ENCODE assay signal across 8 cellular contexts in the genomic region with DNA sequence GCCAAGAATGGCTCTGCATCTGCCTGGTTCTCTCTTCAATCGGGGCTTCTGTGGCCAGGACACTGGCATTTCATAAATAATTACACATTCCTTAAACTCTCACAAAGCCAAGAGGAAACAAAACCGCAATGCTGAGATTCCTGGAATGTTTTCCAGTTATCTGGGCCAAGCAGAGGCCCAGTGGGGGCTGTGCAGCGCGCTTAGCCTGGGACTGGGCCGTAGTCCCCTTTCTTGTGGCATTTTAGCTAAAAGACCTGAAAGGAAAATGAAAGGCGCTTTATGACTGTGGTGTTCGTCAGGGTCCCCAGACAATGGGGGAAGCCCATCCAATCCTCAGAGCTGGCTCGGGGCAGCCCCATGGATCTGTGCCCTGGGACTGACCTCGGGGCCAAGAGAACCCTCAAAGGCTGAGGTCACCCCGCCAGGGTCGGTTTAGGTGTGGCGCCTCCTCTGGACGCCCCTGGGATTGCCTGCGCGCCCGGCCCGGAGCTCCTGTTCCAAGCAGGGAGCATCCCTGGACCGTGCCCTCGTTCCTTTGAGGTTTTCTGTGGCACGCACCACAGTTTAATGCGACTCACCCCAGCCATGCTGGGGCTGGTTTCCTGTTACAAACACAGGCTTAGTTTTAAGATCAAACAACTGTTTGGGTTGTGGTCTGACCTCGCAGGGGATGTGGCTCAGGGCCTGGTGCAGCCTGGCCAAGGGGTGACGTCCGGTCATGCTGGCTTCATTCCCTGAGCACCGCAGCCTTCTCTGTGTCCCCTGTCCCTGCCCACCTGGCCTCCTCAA. TPM values are rescaled to one million over a fixed set of nuclear protein-coding genes. Genes with fewer than 3 reads are reported as not detected.
DNase-seq lines count a peak whose midpoint lies in the region; ATAC-seq and TF ChIP-seq lines count a peak whose summit lies in the region.

No MANE protein-coding gene starts in this region.

- H3K4me2 ChIP-seq in OCI-LY3 (ENCODE audit: low read length) = no peak overlapping the region

- H3K9ac ChIP-seq in OCI-LY3 (ENCODE audit: low read length) = no peak overlapping the region

- in situ Hi-C loops in HAP-1 (cut with MboI; ENCODE audit: low sequenced_read_pairs) = no loop called here

- no peaks in the 10 kb centered on the region for H3K36me3 ChIP-seq in HAP-1 (replicated peaks)
- H3K36me3 ChIP-seq in OCI-LY3 (replicated peaks; ENCODE audit: low read depth, low read length) = no peaks in the 10 kb centered on the region
- no peaks in the 10 kb centered on the region for H3K36me3 ChIP-seq in lower lobe of right lung
- H3K36me3 ChIP-seq in upper lobe of left lung = no peaks in the 10 kb centered on the region

- TF ChIP-seq EP300 in upper lobe of left lung (IDR thresholded peaks at IDR 0.05) = no peak

- H3K4me3 ChIP-seq in HAP-1 (no peak overlapping the region), OCI-LY3 (ENCODE audit: low read length) (no peak overlapping the region), lower lobe of right lung (no peak overlapping the region), upper lobe of left lung (no peak overlapping the region)

- intact Hi-C loops in lower lobe of right lung (cut with DNase I) = no loop called here

- WGBS in upper lobe of left lung, 2 donors = 5 to 43% methylated on average over 7 to 25 of the region's 25 CpGs

- H2AFZ ChIP-seq in OCI-LY3 (ENCODE audit: low read depth, low read length) = no peak overlapping the region

- no peak for TF ChIP-seq POLR2A in upper lobe of left lung (IDR thresholded peaks at IDR 0.05)

- peak; percentile 54 to 61 for DNase-seq in HAP-1 (ENCODE audit: low spot score in 2 of 2)
- peak; percentile 11 for DNase-seq in brain pericyte (ENCODE audit: low read depth, low spot score)
- DNase-seq in lower lobe of right lung = no peak
- peak in 1 of 2 donors; percentile 83 for DNase-seq in upper lobe of left lung
- no peak for DNase-seq in HuH-7.5 (ENCODE audit: low spot score)
- no peak for DNase-seq in CD1c-positive myeloid dendritic cell (ENCODE audit: extremely low spot score)

- no peaks in the 10 kb centered on the region for H4K20me1 ChIP-seq in OCI-LY3 (ENCODE audit: insufficient read depth, low read length)

- H3K9me3 ChIP-seq in HAP-1 (no peaks in the 10 kb centered on the region), OCI-LY3 (ENCODE audit: insufficient read depth, low read length) (no peaks in the 10 kb centered on the region), lower lobe of right lung (no peaks in the 10 kb centered on the region), upper lobe of left lung (no peaks in the 10 kb centered on the region)

- H3K4me1 ChIP-seq in HAP-1 (peaks cover 10% of the 10 kb centered on the region), OCI-LY3 (ENCODE audit: low read length) (no peaks in the 10 kb centered on the region), lower lobe of right lung (peaks cover 19% of the 10 kb centered on the region), upper lobe of left lung (peaks cover 17 to 31% (median 22%) of the 10 kb centered on the region in 4 donors)

- H3K79me2 ChIP-seq in OCI-LY3 (ENCODE audit: low read length) = no peaks in the 10 kb centered on the region

- peak; percentile 50 for ATAC-seq in GM18498 (IDR thresholded peaks at IDR 0.05; ENCODE audit: unreplicated experiment)
- peak; percentile 39 to 43 for ATAC-seq in lower lobe of right lung
- peak; percentile 37 to 50 for ATAC-seq in upper lobe of left lung (ENCODE audit: low FRiP score in 2 of 2)

- no peaks in the 10 kb centered on the region for H3K27me3 ChIP-seq in HAP-1 (ENCODE audit: low read depth)
- no peaks in the 10 kb centered on the region for H3K27me3 ChIP-seq in OCI-LY3 (ENCODE audit: low read depth, low read length)
- peaks cover 5% of the 10 kb centered on the region for H3K27me3 ChIP-seq in lower lobe of right lung (ENCODE audit: low read depth)
- no peaks in the 10 kb centered on the region for H3K27me3 ChIP-seq in upper lobe of left lung

- TF ChIP-seq CTCF in OCI-LY3 (IDR thresholded peaks at IDR 0.05; ENCODE audit: low read depth, low read length) (peak; percentile 7; the same call in 1 of the 2 replicates), lower lobe of right lung (IDR thresholded peaks at IDR 0.05) (peak; percentile 38), upper lobe of left lung (IDR thresholded peaks at IDR 0.05) (peak in 2 of 6 experiments; percentile 22)

- no peak overlapping the region for H3K27ac ChIP-seq in OCI-LY3 (ENCODE audit: low read length)
- peak overlapping the region; percentile 82 for H3K27ac ChIP-seq in lower lobe of right lung
- peak overlapping the region; percentile 49 to 85 (median 76) for H3K27ac ChIP-seq in upper lobe of left lung

RNA-seq across cellular contexts. Expression of a gene that starts 51.5 kb away (rescaled TPM):
- total RNA-seq in lower lobe of right lung = 24.1 TPM
- total RNA-seq in upper lobe of left lung = 100 to 1,000 TPM in 1 of 6 donors, 10 to 100 TPM in 4, 1 to 10 TPM in 1; 8.9 to 126 (median 50.6) TPM

Comparison
In these comparisons a context has a peak if more than half of its experiments do, and no peak if none do; other contexts are left out.
1. DNase-seq: peak in HAP-1 (2 of 2) and brain pericyte (single experiment); none in lower lobe of right lung (single experiment), HuH-7.5 (single experiment) and CD1c-positive myeloid dendritic cell (single experiment).
2. Peak in every context shown above with its lines, with median percentiles within 50 percentile points of each other: ATAC-seq.